In the genomic region with DNA sequence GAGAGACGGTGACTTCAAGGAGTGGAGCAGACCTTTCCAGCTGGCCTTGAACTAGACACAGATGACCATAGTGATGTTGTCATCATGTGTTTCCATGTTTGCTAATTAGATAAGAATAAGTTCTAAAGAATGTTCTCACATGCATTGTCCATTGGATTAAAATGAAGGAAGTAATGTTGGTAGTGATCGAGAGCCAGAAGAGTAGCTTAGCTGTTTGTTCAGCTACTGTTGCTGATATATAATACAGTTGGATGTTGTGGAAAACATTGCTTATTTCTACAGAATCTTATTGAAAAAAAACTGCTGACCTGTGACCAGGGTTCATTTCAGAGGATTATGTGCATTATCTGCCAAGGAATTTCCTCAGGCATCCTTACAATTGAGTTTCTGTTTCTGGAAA, we compare ENCODE assay signal across 11 cellular contexts.
"Had no signal": no experiment of that assay in that cellular context is flagged by ENCODE, and none has a peak within 500 bp of the region (broad histone marks: within the 10 kb centered on the region; RNA-seq: fewer than 3 reads in every experiment).

No MANE protein-coding gene starts in this region.

- H3K27ac ChIP-seq: GM23248 had no signal

- DNase-seq: GM23248, GOT3, H7, H9, HCEC 1CT, HFFc6 had no signal

- H3K4me1 ChIP-seq: HAP-1 had no signal

- H2AFZ ChIP-seq: GM23248, GM23338 had no signal

- H3K4me2 ChIP-seq: GM23338 had no signal

- H3K9me3 ChIP-seq: HAP-1 had no signal

- H3K4me3 ChIP-seq: GM23248, GM23338, HAP-1 had no signal

- H3K36me3 ChIP-seq: HAP-1 had no signal

- ATAC-seq: GM23338, HCT116 had no signal

- FAIRE-seq: H1, H54 had no signal

- H3K9ac ChIP-seq: GM23248 had no signal
